25 cellular contexts compared by ENCODE assay signal in the genomic region with DNA sequence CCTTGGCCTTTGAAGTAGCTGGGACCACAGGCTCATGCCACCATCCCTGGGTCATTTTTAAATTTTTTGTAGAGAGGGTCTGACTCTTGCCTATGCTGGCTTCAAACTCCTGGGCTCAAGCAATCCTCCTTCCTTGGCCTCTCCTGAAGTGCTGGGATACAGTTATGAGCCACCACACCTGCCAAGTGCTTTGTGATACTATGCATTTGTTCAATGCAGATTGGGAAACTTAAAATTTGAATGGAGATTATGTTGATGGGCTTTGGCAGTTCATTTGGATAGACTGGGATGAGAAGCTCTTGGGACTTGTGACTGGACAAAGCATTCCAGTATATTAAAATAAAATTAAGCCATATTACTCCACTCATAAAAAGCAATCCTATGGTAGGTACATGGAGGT. TPM values are rescaled to one million over a fixed set of nuclear protein-coding genes. Genes with fewer than 3 reads are reported as not detected.
DNase-seq lines count a peak whose midpoint lies in the region; ATAC-seq, FAIRE-seq and TF ChIP-seq lines count a peak whose summit lies in the region.
"Had no signal": no experiment of that assay in that cellular context is flagged by ENCODE, and none has a peak within 500 bp of the region (broad histone marks: within the 10 kb centered on the region; RNA-seq: fewer than 3 reads in every experiment).

No MANE protein-coding gene starts in this region.

- H3K4ac ChIP-seq in H1 (replicated peaks; ENCODE audit: insufficient read length, low read depth, low read length): no peak overlapping the region

- H3K23me2 ChIP-seq in H1 (ENCODE audit: low read depth, low read length): peaks cover 9% of the 10 kb centered on the region

- H3K27me3 ChIP-seq in HepG2 (ENCODE audit: control insufficient read depth in 1 of 2, insufficient read depth in 2 of 2, low read length in 2 of 2) (no peaks in the 10 kb centered on the region; a peak in 1 of 5 replicates), right lobe of liver (no peaks in the 10 kb centered on the region), H1 (replicated peaks in 1 of 4; ENCODE audit: control insufficient read depth in 3 of 4, extremely low read depth in 1 of 4, insufficient read depth in 3 of 4, low read length in 3 of 4) (no peaks in the 10 kb centered on the region), tibial artery (no peaks in the 10 kb centered on the region)
- H3K27me3 ChIP-seq: body of pancreas, foreskin keratinocyte, SJCRH30, uterus had no signal

- FAIRE-seq in HepG2 (lab: Jason Lieb, UNC) (no peak), H1 (lab: Jason Lieb, UNC) (no peak)

- no peak overlapping the region for H3K4me3 Mint-ChIP-seq in T-helper 2 cell treated with Interferon-gamma antibody and Interleukin-4, amounts not matched to agents 5 μg/mL and 100 μg/mL, for 36 hours
- H3K4me3 Mint-ChIP-seq: activated CD4-positive, alpha-beta T cell treated with anti-CD3 and anti-CD28 coated beads, Interleukin-2, amount 10 ng/mL, durations not matched to agents 24 days and 14 days; T-helper 1 cell treated with Interleukin-12 subunit alpha and Interleukin-12 subunit beta and Interleukin-4 antibody, amounts not matched to agents 30 μg/mL and 1 μg/mL, for 36 hours had no signal

- H2BK15ac ChIP-seq in H1 (ENCODE audit: low read length): no peak overlapping the region

- POLR2A ChIA-PET in HepG2 (lab: Yijun Ruan, JAX) (no interaction called here), H1 (lab: Charles Lee; ENCODE audit: partially characterized antibody) (interaction anchor here (0.8 to 2.5 kb wide), 8 partner anchors 9 to 126 kb away, joined by 3 to 9 read pairs (median 4); no protein-coding TSS in a partner anchor)

- BruUV-seq in HepG2 (replicated peaks; lab: Mats Ljungman, UMichigan): no TSS peak

- H3K27ac ChIP-seq in HepG2 (ENCODE audit: extremely low read length, insufficient read depth, low read length) (no peak overlapping the region), right lobe of liver (no peak overlapping the region), H1 (ENCODE audit: low read depth, low read length) (no peak overlapping the region), tibial artery (no peak overlapping the region)
- H3K27ac ChIP-seq: foreskin keratinocyte, SJCRH30, uterus had no signal

- TF ChIP-seq POLR2A in HepG2 (IDR thresholded peaks at IDR 0.05; ENCODE audit: insufficient read depth in 1 of 2, low read depth in 2 of 2, low read length in 2 of 2) (0 out of 4 replicates have a peak, but pooled peaks have one; percentile 1 to 16), right lobe of liver (IDR thresholded peaks at IDR 0.05) (no peak), Raji (IDR thresholded peaks at IDR 0.05; ENCODE audit: insufficient read depth, low read depth, low read length) (0 out of 2 replicates have a peak, but pooled peaks have one; percentile 4), H1 (IDR thresholded peaks at IDR 0.05; ENCODE audit: control extremely low read depth in 1 of 2, low read depth in 2 of 2, low read length in 2 of 2) (peak in 1 of 2 experiments; percentile 78; a peak in 2 of 3 replicates)

- no peaks in the 10 kb centered on the region for H3K9me3 Mint-ChIP-seq in T-helper 2 cell treated with Interferon-gamma antibody and Interleukin-4, amounts not matched to agents 5 μg/mL and 100 μg/mL, for 36 hours
- H3K9me3 Mint-ChIP-seq: activated CD4-positive, alpha-beta T cell treated with anti-CD3 and anti-CD28 coated beads, Interleukin-2, amount 10 ng/mL, durations not matched to agents 24 days and 14 days; IgD-negative memory B cell; T-helper 1 cell treated with Interleukin-12 subunit alpha and Interleukin-12 subunit beta and Interleukin-4 antibody, amounts not matched to agents 30 μg/mL and 1 μg/mL, for 36 hours had no signal

- H4K5ac ChIP-seq in H1 (ENCODE audit: insufficient read length, low read depth, low read length): no peak overlapping the region

- H2BK120ac ChIP-seq in H1 (replicated peaks; ENCODE audit: low read depth, low read length): no peak overlapping the region

- ATAC-seq in HepG2: no peak
- no peak for ATAC-seq in right lobe of liver
- ATAC-seq: body of pancreas, esophagus mucosa, foreskin keratinocyte, left cardiac atrium had no signal

- no peak overlapping the region for H3K18ac ChIP-seq in H1 (ENCODE audit: extremely low read depth, low read length)

- peaks cover 13 to 48% of the 10 kb centered on the region in 2 experiments for H3K36me3 ChIP-seq in HepG2 (replicated peaks in 1 of 2; ENCODE audit: control insufficient read depth in 1 of 2, insufficient read depth in 2 of 2, low read length in 2 of 2)
- H3K36me3 ChIP-seq in right lobe of liver: peaks cover 6 to 54% (median 29%) of the 10 kb centered on the region in 4 donors
- H3K36me3 ChIP-seq in H1 (ENCODE audit: control insufficient read depth in 2 of 4, insufficient read depth in 4 of 4, low read length in 3 of 4): peaks cover 29 to 55% (median 46%) of the 10 kb centered on the region in 4 experiments
- peaks cover 49 to 65% (median 55%) of the 10 kb centered on the region in 3 donors for H3K36me3 ChIP-seq in tibial artery
- H3K36me3 ChIP-seq: uterus had no signal

- H3K23ac ChIP-seq in H1 (ENCODE audit: insufficient read length): no peak overlapping the region

- no peak overlapping the region for H2BK20ac ChIP-seq in H1 (ENCODE audit: low read length)

- H4K8ac ChIP-seq in H1 (ENCODE audit: extremely low read depth, insufficient read depth, low read length): 0 out of 2 replicates have a peak overlapping the region, but pooled peaks have one; percentile 22

- H3K27ac Mint-ChIP-seq in T-helper 2 cell treated with Interferon-gamma antibody and Interleukin-4, amounts not matched to agents 5 μg/mL and 100 μg/mL, for 36 hours: no peak overlapping the region
- H3K27ac Mint-ChIP-seq: T-helper 1 cell treated with Interleukin-12 subunit alpha and Interleukin-12 subunit beta and Interleukin-4 antibody, amounts not matched to agents 30 μg/mL and 1 μg/mL, for 36 hours had no signal

- H2AFZ ChIP-seq in HepG2 (ENCODE audit: low read length): no peak overlapping the region
- H2AFZ ChIP-seq in H1 (ENCODE audit: low read length): no peak overlapping the region

- H3K9me3 ChIP-seq in HepG2 (ENCODE audit: low read length) (no peaks in the 10 kb centered on the region), right lobe of liver (no peaks in the 10 kb centered on the region), H1 (ENCODE audit: insufficient read depth in 2 of 2, low read depth in 1 of 2, low read length in 1 of 2) (no peaks in the 10 kb centered on the region), tibial artery (no peaks in the 10 kb centered on the region)
- H3K9me3 ChIP-seq: body of pancreas, SJCRH30, uterus had no signal

- H3K56ac ChIP-seq in H1 (replicated peaks; ENCODE audit: insufficient read length, low read depth, low read length): no peak overlapping the region

- no peaks in the 10 kb centered on the region for H3K27me3 Mint-ChIP-seq in T-helper 2 cell treated with Interferon-gamma antibody and Interleukin-4, amounts not matched to agents 5 μg/mL and 100 μg/mL, for 36 hours (ENCODE audit: low read depth)
- H3K27me3 Mint-ChIP-seq: activated CD4-positive, alpha-beta T cell treated with anti-CD3 and anti-CD28 coated beads, Interleukin-2, amount 10 ng/mL, durations not matched to agents 24 days and 14 days; IgD-negative memory B cell had no signal

- H3K36me3 Mint-ChIP-seq in T-helper 2 cell treated with Interferon-gamma antibody and Interleukin-4, amounts not matched to agents 5 μg/mL and 100 μg/mL, for 36 hours (ENCODE audit: low read depth): peaks cover 65% of the 10 kb centered on the region

- no peak overlapping the region for H3K14ac ChIP-seq in H1 (ENCODE audit: insufficient read length)

- H2BK12ac ChIP-seq in H1 (ENCODE audit: low read depth, low read length): no peak overlapping the region

- TF ChIP-seq EP300 in HepG2 (IDR thresholded peaks at IDR 0.05; ENCODE audit: low read depth in 2 of 2, low read length in 2 of 2) (no peak), HepG2 (CRISPR knock-in tag; IDR thresholded peaks at IDR 0.05; ENCODE audit: borderline replicate concordance) (no peak), H1 (IDR thresholded peaks at IDR 0.05; ENCODE audit: borderline replicate concordance in 1 of 2, low read depth in 2 of 2, low read length in 2 of 2) (no peak)

- H3K4me1 ChIP-seq in HepG2 (ENCODE audit: insufficient read depth, low read length) (peaks cover 77% of the 10 kb centered on the region), right lobe of liver (peaks cover 0 to 28% (median 6%) of the 10 kb centered on the region in 4 donors), H1 (replicated peaks in 1 of 4; ENCODE audit: control insufficient read depth in 3 of 4, insufficient read depth in 4 of 4, low read length in 3 of 4) (peaks cover 2 to 4% (median 3%) of the 10 kb centered on the region in 4 experiments), tibial artery (peaks cover 0 to 46% (median 34%) of the 10 kb centered on the region in 4 donors)
- H3K4me1 ChIP-seq: foreskin keratinocyte had no signal

- no peak overlapping the region for H2BK5ac ChIP-seq in H1 (ENCODE audit: low read depth, low read length)

- in situ Hi-C loops in HepG2 (cut with HindIII; ENCODE audit: extremely low pct_ligation_motif_present, low pct_unique_long_range_greater_than_20kb): no loop called here

- TF ChIP-seq RAD21 in HepG2 (CRISPR knock-in tag; IDR thresholded peaks at IDR 0.05) (no peak), H1 (IDR thresholded peaks at IDR 0.05 in 1 of 2, conservative IDR thresholded peaks at IDR 0.05 in 1 of 2; ENCODE audit: low read depth in 2 of 2, low read length in 2 of 2) (no peak)

- no peak overlapping the region for H2AK5ac ChIP-seq in H1 (ENCODE audit: low read depth, low read length)

- H3K9ac ChIP-seq in HepG2 (ENCODE audit: insufficient read depth, low read depth, low read length): no peak overlapping the region
- H3K9ac ChIP-seq in H1 (replicated peaks in 1 of 4; ENCODE audit: extremely low read depth in 1 of 4, low read depth in 3 of 4, low read length in 3 of 4): no peak overlapping the region; a peak in 1 of 7 replicates

- no peaks in the 10 kb centered on the region for H3K79me1 ChIP-seq in H1 (ENCODE audit: low read depth, low read length)

- H3K4me3 ChIP-seq in HepG2 (replicated peaks in 1 of 3; ENCODE audit: insufficient read depth in 1 of 3, low read depth in 2 of 3, low read length in 3 of 3): no peak overlapping the region
- H3K4me3 ChIP-seq in right lobe of liver: no peak overlapping the region
- H3K4me3 ChIP-seq in H1 (ENCODE audit: extremely low read depth in 1 of 4, insufficient read depth in 2 of 4, low read depth in 3 of 4, low read length in 4 of 4): no peak overlapping the region
- H3K4me3 ChIP-seq in tibial artery: no peak overlapping the region
- H3K4me3 ChIP-seq: body of pancreas, SJCRH30, skin epidermis, uterus had no signal

- DNase-seq in HepG2 (ENCODE audit: low spot score) (no peak), right lobe of liver (no peak), H1 (ENCODE audit: low read depth in 1 of 2, low spot score in 2 of 2) (no peak), tibial artery (no peak), AG08396 (ENCODE audit: low spot score) (no peak)
- DNase-seq in stimulated activated CD4-positive, alpha-beta T cell treated with anti-CD3 and anti-CD28 coated beads, Interleukin-15, amount 100 ng/mL, for 24 hours: no peak
- DNase-seq in T-helper 2 cell treated with Interferon-gamma antibody and Interleukin-4, amounts not matched to agents 5 μg/mL and 100 μg/mL, for 36 hours (ENCODE audit: low spot score): no peak
- DNase-seq: activated CD4-positive, alpha-beta T cell treated with anti-CD3 and anti-CD28 coated beads, Interleukin-2, amount 10 ng/mL, durations not matched to agents 24 days and 14 days; activated CD8-positive, alpha-beta memory T cell treated with anti-CD3 and anti-CD28 coated beads, Interleukin-2, amount 50 U/mL, for 4 hours; body of pancreas; effector CD8-positive, alpha-beta T cell; foreskin keratinocyte; left cardiac atrium; NCI-H1105 treated with DMSO at 0.1 percent for 48 hours; NCI-H2029 treated with DMSO at 0.1 percent for 48 hours; NCI-H446; occipital lobe; SJCRH30; stimulated activated CD4-positive, alpha-beta T cell treated with anti-CD3 and anti-CD28 coated beads, Interleukin-2, amount 100 ng/mL, for 24 hours; uterus had no signal

- intact Hi-C loops in HepG2 (cut with micrococcal nuclease; ENCODE audit: unreplicated experiment) (no loop called here), right lobe of liver (cut with DNase I) (no loop called here), tibial artery (cut with DNase I; ENCODE audit: low total_unique reads) (no loop called here)

- H4K20me1 ChIP-seq in HepG2 (ENCODE audit: insufficient read depth, low read length): peaks cover 35% of the 10 kb centered on the region
- H4K20me1 ChIP-seq in H1 (replicated peaks in 1 of 2; ENCODE audit: control insufficient read depth in 1 of 2, insufficient read depth in 2 of 2, low read length in 2 of 2): peaks cover 4 to 14% of the 10 kb centered on the region in 2 experiments

- H3K79me2 ChIP-seq in HepG2 (ENCODE audit: insufficient read depth, low read length): peaks cover 28% of the 10 kb centered on the region
- H3K79me2 ChIP-seq in H1 (ENCODE audit: control insufficient read depth in 1 of 2, insufficient read depth in 2 of 2, low read length in 2 of 2): peaks cover 0 to 27% of the 10 kb centered on the region in 2 experiments; a peak in 3 of 4 replicates

- H4K91ac ChIP-seq in H1 (replicated peaks; ENCODE audit: insufficient read length, low read length): no peak overlapping the region

- TF ChIP-seq CTCF in HepG2 (CRISPR knock-in tag; IDR thresholded peaks at IDR 0.05) (no peak), right lobe of liver (IDR thresholded peaks at IDR 0.05) (no peak), H1 (IDR thresholded peaks at IDR 0.05; ENCODE audit: control extremely low read depth in 1 of 3, insufficient read depth in 1 of 3, low read depth in 1 of 3, low read length in 3 of 3) (no peak), tibial artery (IDR thresholded peaks at IDR 0.05) (no peak)

- H3K4me1 Mint-ChIP-seq in T-helper 2 cell treated with Interferon-gamma antibody and Interleukin-4, amounts not matched to agents 5 μg/mL and 100 μg/mL, for 36 hours (ENCODE audit: low read depth): peaks cover 44% of the 10 kb centered on the region

- H3K4me2 ChIP-seq in HepG2 (ENCODE audit: low read depth, low read length) (no peak overlapping the region), H1 (ENCODE audit: insufficient read depth in 1 of 2, low read depth in 2 of 2, low read length in 2 of 2) (no peak overlapping the region)

- CTCF ChIA-PET in HepG2 (lab: Yijun Ruan, JAX; ENCODE audit: low intra/inter-chr PET ratio, low total read pairs): no interaction called here
- CTCF ChIA-PET in H1 (lab: Charles Lee; ENCODE audit: partially characterized antibody): interaction anchor here (0.6 kb wide), 1 partner anchor 162 kb away, joined by 4 read pairs; no protein-coding TSS in a partner anchor

RNA-seq across cellular contexts. Expression of gene LMLN, which starts 3.9 kb away (rescaled TPM):
- total RNA-seq in HepG2 (2016; rRNA removed; fragmentation: Illumina TruSeq; extraction: Trizol) (1.1 and 1.2 TPM in 2 replicates), right lobe of liver (1 to 10 TPM; 1.5 to 3.2 (median 2.4) TPM)
- 1.1 and 1.4 TPM in 2 replicates for total RNA-seq in HepG2 (2016; cell fraction: cytosol; rRNA removed; fragmentation: Illumina TruSeq; extraction: Trizol; ENCODE audit: low read depth)
- total RNA-seq in HepG2 (2016; cell fraction: insoluble cytoplasmic fraction; rRNA removed; fragmentation: Illumina TruSeq; extraction: Trizol): 1.4 and 1.7 TPM in 2 replicates
- 0.76 and 1.5 TPM in 2 replicates for total RNA-seq in HepG2 (2016; cell fraction: membrane; rRNA removed; fragmentation: Illumina TruSeq; extraction: Trizol)
- 2.3 and 3.3 TPM in 2 replicates for total RNA-seq in HepG2 (2016; cell fraction: nucleus; rRNA removed; fragmentation: Illumina TruSeq; extraction: Trizol)
- polyA plus RNA-seq in HepG2 (2011; rRNA removed) (1.6 and 1.8 TPM in 2 replicates), H1 (2011; rRNA removed) (3.0 and 3.9 TPM in 2 replicates)
- polyA plus RNA-seq in HepG2 (2011; cell fraction: cytosol; rRNA removed): 1.2 TPM in 2 replicates
- polyA plus RNA-seq in HepG2 (2011; cell fraction: nucleus; rRNA removed): 1.4 and 1.7 TPM in 2 replicates
- 0.71 and 1.1 TPM in 2 replicates for polyA plus RNA-seq in HepG2 (2012)
- 0.15 TPM in 1 of 2 replicates, not detected in the other for polyA plus RNA-seq in HepG2 (2016; cell fraction: cytosol; fragmentation: Illumina TruSeq; extraction: Trizol; ENCODE audit: low read depth)
- polyA plus RNA-seq in HepG2 (2016; cell fraction: insoluble cytoplasmic fraction; fragmentation: Illumina TruSeq; extraction: Trizol; ENCODE audit: low read depth): 0.75 and 0.84 TPM in 2 replicates
- polyA plus RNA-seq in HepG2 (2016; cell fraction: membrane; fragmentation: Illumina TruSeq; extraction: Trizol; ENCODE audit: low read depth): 0.14 and 0.26 TPM in 2 replicates
- polyA plus RNA-seq in HepG2 (2016; cell fraction: nucleus; fragmentation: Illumina TruSeq; extraction: Trizol; ENCODE audit: insufficient read depth, low read depth): 1.8 and 2.3 TPM in 2 replicates
- polyA minus RNA-seq in HepG2 (2011; rRNA and poly(A)+ RNA removed; ENCODE audit: low replicate concordance): 5.8 and 6.4 TPM in 2 replicates
- 1.8 and 2.3 TPM in 2 replicates for polyA minus RNA-seq in HepG2 (2011; cell fraction: cytosol; rRNA and poly(A)+ RNA removed)
- 4.4 and 5.5 TPM in 2 replicates for polyA minus RNA-seq in HepG2 (2011; cell fraction: nucleus; rRNA and poly(A)+ RNA removed)
- total RNA-seq in H1 (2021; fragmentation: NEBNext Ultra II Directional; extraction: Animal tissue kit (Norgen Biotek cat#: 25700)): 4.7 and 5.0 TPM in 2 replicates
- polyA plus RNA-seq in H1 (2011; cell fraction: cytosol; rRNA removed): 3.7 TPM
- polyA plus RNA-seq in H1 (2011; cell fraction: nucleus; rRNA removed): 5.5 TPM
- polyA plus RNA-seq in H1 (2012, experiment 1 of 2): 2.5 to 4.5 TPM (median 2.7 TPM) in 4 replicates
- 0.14 TPM for polyA plus RNA-seq in H1 (2012, experiment 2 of 2)
- polyA plus RNA-seq in H1 (2013, experiment 1 of 2): 4.5 TPM
- 4.3 TPM for polyA plus RNA-seq in H1 (2013, experiment 2 of 2)
- polyA minus RNA-seq in H1 (2011; rRNA and poly(A)+ RNA removed): 4.9 and 8.3 TPM in 2 replicates
- 3.2 TPM for polyA minus RNA-seq in H1 (2011; cell fraction: cytosol; rRNA and poly(A)+ RNA removed)
- 11.7 TPM for polyA minus RNA-seq in H1 (2011; cell fraction: nucleus; rRNA and poly(A)+ RNA removed)

RNA-seq across cellular contexts. Expression of gene RPL35A, which starts 6.1 kb away (rescaled TPM):
- 1,582 and 1,828 TPM in 2 replicates for total RNA-seq in HepG2 (2016; rRNA removed; fragmentation: Illumina TruSeq; extraction: Trizol)
- total RNA-seq in HepG2 (2016; cell fraction: cytosol; rRNA removed; fragmentation: Illumina TruSeq; extraction: Trizol; ENCODE audit: low read depth): 1,696 and 1,837 TPM in 2 replicates
- 1,614 and 1,854 TPM in 2 replicates for total RNA-seq in HepG2 (2016; cell fraction: insoluble cytoplasmic fraction; rRNA removed; fragmentation: Illumina TruSeq; extraction: Trizol)
- 2,885 and 2,896 TPM in 2 replicates for total RNA-seq in HepG2 (2016; cell fraction: membrane; rRNA removed; fragmentation: Illumina TruSeq; extraction: Trizol)
- 536 and 570 TPM in 2 replicates for total RNA-seq in HepG2 (2016; cell fraction: nucleus; rRNA removed; fragmentation: Illumina TruSeq; extraction: Trizol)
- polyA plus RNA-seq in HepG2 (2011; rRNA removed): 821 and 1,001 TPM in 2 replicates
- 439 and 690 TPM in 2 replicates for polyA plus RNA-seq in HepG2 (2011; cell fraction: cytosol; rRNA removed)
- polyA plus RNA-seq in HepG2 (2011; cell fraction: nucleus; rRNA removed): 155 and 199 TPM in 2 replicates
- polyA plus RNA-seq in HepG2 (2012): 2,415 and 2,431 TPM in 2 replicates
- 1,871 and 1,975 TPM in 2 replicates for polyA plus RNA-seq in HepG2 (2016; cell fraction: cytosol; fragmentation: Illumina TruSeq; extraction: Trizol; ENCODE audit: low read depth)
- polyA plus RNA-seq in HepG2 (2016; cell fraction: insoluble cytoplasmic fraction; fragmentation: Illumina TruSeq; extraction: Trizol; ENCODE audit: low read depth): 1,486 and 1,548 TPM in 2 replicates
- polyA plus RNA-seq in HepG2 (2016; cell fraction: membrane; fragmentation: Illumina TruSeq; extraction: Trizol; ENCODE audit: low read depth): 2,231 and 2,379 TPM in 2 replicates
- 898 and 917 TPM in 2 replicates for polyA plus RNA-seq in HepG2 (2016; cell fraction: nucleus; fragmentation: Illumina TruSeq; extraction: Trizol; ENCODE audit: insufficient read depth, low read depth)
- polyA minus RNA-seq in HepG2 (2011; rRNA and poly(A)+ RNA removed; ENCODE audit: low replicate concordance): 39.0 and 111 TPM in 2 replicates
- 190 and 222 TPM in 2 replicates for polyA minus RNA-seq in HepG2 (2011; cell fraction: cytosol; rRNA and poly(A)+ RNA removed)
- 95.4 and 108 TPM in 2 replicates for polyA minus RNA-seq in HepG2 (2011; cell fraction: nucleus; rRNA and poly(A)+ RNA removed)
- total RNA-seq in right lobe of liver: 100 to 1,000 TPM; 234 to 275 (median 255) TPM
- total RNA-seq in H1 (2021; fragmentation: NEBNext Ultra II Directional; extraction: Animal tissue kit (Norgen Biotek cat#: 25700)): 1,393 and 1,439 TPM in 2 replicates
- 377 and 695 TPM in 2 replicates for polyA plus RNA-seq in H1 (2011; rRNA removed)
- 851 TPM for polyA plus RNA-seq in H1 (2011; cell fraction: cytosol; rRNA removed)
- 253 TPM for polyA plus RNA-seq in H1 (2011; cell fraction: nucleus; rRNA removed)
- polyA plus RNA-seq in H1 (2012, experiment 1 of 2): 2,271 to 3,969 TPM (median 2,398 TPM) in 4 replicates
- polyA plus RNA-seq in H1 (2012, experiment 2 of 2): 6,337 TPM
- polyA plus RNA-seq in H1 (2013, experiment 1 of 2): 3,875 TPM
- polyA plus RNA-seq in H1 (2013, experiment 2 of 2): 3,762 TPM
- polyA minus RNA-seq in H1 (2011; rRNA and poly(A)+ RNA removed): 145 and 208 TPM in 2 replicates
- polyA minus RNA-seq in H1 (2011; cell fraction: cytosol; rRNA and poly(A)+ RNA removed): 204 TPM
- polyA minus RNA-seq in H1 (2011; cell fraction: nucleus; rRNA and poly(A)+ RNA removed): 176 TPM

Comparison
In these comparisons a context has a peak if more than half of its experiments do, and no peak if none do; other contexts are left out.
1. Of the 41 proteins assayed by ChIP-seq in both HepG2 and H1: peak only in HepG2: none; only in H1: POLR2AphosphoS5; in both: none; in neither: 39; mixed calls (peak in some experiments, not most) for 1.